11 cellular contexts compared by ENCODE assay signal in the genomic region with DNA sequence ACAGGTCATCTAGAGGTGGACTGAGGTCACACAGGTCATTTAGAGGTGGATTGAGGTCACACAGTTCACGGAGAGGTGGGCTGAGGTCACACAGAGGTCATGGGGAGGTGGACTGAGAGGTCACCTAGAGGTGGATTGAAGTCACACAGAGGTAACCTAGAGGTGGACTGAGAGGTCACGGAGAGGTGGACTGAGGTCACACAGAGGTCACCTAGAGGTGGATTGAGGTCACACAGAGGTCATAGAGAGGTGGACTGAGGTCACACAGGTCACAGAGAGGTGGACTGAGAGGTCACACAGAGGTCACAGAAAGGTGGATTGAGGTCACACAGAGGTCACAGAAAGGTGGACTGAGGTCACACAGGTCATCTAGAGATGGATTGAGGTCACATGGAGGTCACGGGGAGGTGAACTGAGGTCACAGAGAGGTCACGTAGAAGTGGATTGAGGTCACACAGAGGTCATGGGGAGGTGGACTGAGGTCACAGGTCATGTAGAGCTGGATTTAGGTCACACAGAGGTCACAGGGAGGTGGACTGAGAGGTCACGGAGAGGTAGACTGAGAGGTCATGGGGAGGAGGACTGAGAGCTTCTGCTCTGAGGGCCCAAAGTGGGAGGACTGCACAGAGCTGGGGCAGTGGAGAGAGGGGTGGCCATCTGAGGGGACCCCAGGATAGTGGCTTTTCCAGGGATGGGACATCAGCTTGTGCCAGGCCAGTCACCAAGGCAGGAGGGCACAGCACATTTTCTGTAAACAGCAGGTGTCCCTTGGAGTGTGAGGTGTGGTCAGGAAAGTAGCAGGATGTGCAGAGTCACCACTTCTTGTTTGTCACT. TPM values are rescaled to one million over a fixed set of nuclear protein-coding genes. Genes with fewer than 3 reads are reported as not detected.
DNase-seq lines count a peak whose midpoint lies in the region; ATAC-seq, FAIRE-seq and TF ChIP-seq lines count a peak whose summit lies in the region.
"Had no signal": no experiment of that assay in that cellular context is flagged by ENCODE, and none has a peak within 500 bp of the region (broad histone marks: within the 10 kb centered on the region; RNA-seq: fewer than 3 reads in every experiment).

No MANE protein-coding gene starts in this region.

- H2BK5ac ChIP-seq in neuronal stem cell (ENCODE audit: low read length), result no peak overlapping the region

- H3K9me3 ChIP-seq in neuronal stem cell (replicated peaks in 1 of 2; ENCODE audit: control insufficient read depth in 2 of 2, insufficient read depth in 1 of 2, low read depth in 1 of 2, low read length in 2 of 2), result peaks cover 0 to 2% of the 10 kb centered on the region in 2 donors
- H3K9me3 ChIP-seq: gastroesophageal sphincter had no signal

- no peaks in the 10 kb centered on the region for H3K4me1 ChIP-seq in neuronal stem cell (ENCODE audit: control insufficient read depth in 2 of 2, insufficient read depth in 1 of 2, low read depth in 1 of 2, low read length in 2 of 2)
- H3K4me1 ChIP-seq: gastroesophageal sphincter had no signal

- no peak overlapping the region for H3K4ac ChIP-seq in neuronal stem cell (ENCODE audit: low read length)

- peaks cover 57% of the 10 kb centered on the region for H3K36me3 Mint-ChIP-seq in brain

- H2AFZ ChIP-seq in neuronal stem cell (ENCODE audit: low read length), result no peak overlapping the region

- no peak overlapping the region for H2BK15ac ChIP-seq in neuronal stem cell (ENCODE audit: low read length)

- no peak for DNase-seq in GM12891 (ENCODE audit: insufficient read length, low spot score)
- DNase-seq in RPMI8226, result peak; percentile 16
- no peak for DNase-seq in neuronal stem cell (ENCODE audit: low spot score)
- DNase-seq in A172 (ENCODE audit: low spot score), result no peak
- DNase-seq: activated CD4-positive, alpha-beta T cell treated with anti-CD3 and anti-CD28 coated beads, Interleukin-2, amount 50 U/mL, for 4 hours had no signal

- no peaks in the 10 kb centered on the region for H3K27me3 Mint-ChIP-seq in brain
- H3K27me3 Mint-ChIP-seq: activated naive CD4-positive, alpha-beta T cell treated with anti-CD3 and anti-CD28 coated beads, Interleukin-2, amount 50 U/mL, for 24 hours had no signal

- no peak overlapping the region for H2BK120ac ChIP-seq in neuronal stem cell (ENCODE audit: low read depth, low read length)

- no peaks in the 10 kb centered on the region for H3K27me3 ChIP-seq in neuronal stem cell (ENCODE audit: control insufficient read depth in 3 of 3, insufficient read depth in 3 of 3, low read depth in 1 of 3, low read length in 3 of 3)
- H3K27me3 ChIP-seq: gastroesophageal sphincter had no signal

- peak overlapping the region in 3 of 5 experiments; percentile 8 to 42 (median 14) for H3K27ac Mint-ChIP-seq in brain
- H3K27ac Mint-ChIP-seq: activated naive CD4-positive, alpha-beta T cell treated with anti-CD3 and anti-CD28 coated beads, Interleukin-2, amount 50 U/mL, for 24 hours had no signal

- peaks cover 45 to 82% of the 10 kb centered on the region in 2 donors for H3K36me3 ChIP-seq in neuronal stem cell (replicated peaks in 1 of 2; ENCODE audit: control insufficient read depth in 2 of 2, insufficient read depth in 2 of 2, low read length in 2 of 2)

- no peaks in the 10 kb centered on the region for H3K4me1 Mint-ChIP-seq in brain

- WGBS in neuronal stem cell (ENCODE audit: extremely low coverage in 2 of 2, insufficient read length in 2 of 2, insufficient replicate concordance in 1 of 2), 2 donors, result no CpG with 5 or more reads among the region's 5 CpGs

- H3K27ac ChIP-seq in neuronal stem cell (replicated peaks; ENCODE audit: low read length), result no peak overlapping the region
- H3K27ac ChIP-seq: gastroesophageal sphincter had no signal

- no peak overlapping the region for H3K14ac ChIP-seq in neuronal stem cell (ENCODE audit: low read length)

- no peak overlapping the region for H3K4me3 ChIP-seq in neuronal stem cell (ENCODE audit: low read length in 2 of 2)
- H3K4me3 ChIP-seq: gastroesophageal sphincter had no signal

- H3K9ac ChIP-seq in neuronal stem cell (ENCODE audit: low read depth, low read length, poor library complexity), result peak overlapping the region; percentile 32

- no peak overlapping the region for H4K91ac ChIP-seq in neuronal stem cell (ENCODE audit: low read depth, low read length, poor library complexity)

- H3K23ac ChIP-seq in neuronal stem cell (ENCODE audit: low read depth, low read length, poor library complexity), result peak overlapping the region; percentile 0

- peaks cover 7% of the 10 kb centered on the region for H3K79me1 ChIP-seq in neuronal stem cell (ENCODE audit: low read depth, low read length)

- peak; percentile 58 for FAIRE-seq in GM12891 (lab: Jason Lieb, UNC)
- FAIRE-seq: islet of Langerhans had no signal

- H3K9me3 Mint-ChIP-seq in brain, result peaks cover 0 to 11% (median 0%) of the 10 kb centered on the region in 5 experiments
- H3K9me3 Mint-ChIP-seq: activated naive CD4-positive, alpha-beta T cell treated with anti-CD3 and anti-CD28 coated beads, Interleukin-2, amount 50 U/mL, for 24 hours had no signal

- H2BK12ac ChIP-seq in neuronal stem cell (ENCODE audit: low read length), result no peak overlapping the region

- H3K18ac ChIP-seq in neuronal stem cell (ENCODE audit: low read length), result no peak overlapping the region

- no peak overlapping the region for H3K4me3 Mint-ChIP-seq in brain
- H3K4me3 Mint-ChIP-seq: activated naive CD4-positive, alpha-beta T cell treated with anti-CD3 and anti-CD28 coated beads, Interleukin-2, amount 50 U/mL, for 24 hours had no signal

- H2AK5ac ChIP-seq in neuronal stem cell (ENCODE audit: low read depth, low read length), result no peak overlapping the region

- ATAC-seq in GM19397 (IDR thresholded peaks at IDR 0.05; ENCODE audit: unreplicated experiment), result no peak
- ATAC-seq in GM21423 (IDR thresholded peaks at IDR 0.05; ENCODE audit: unreplicated experiment), result no peak
- ATAC-seq: gastroesophageal sphincter had no signal

- no peak for TF ChIP-seq POLR2A in GM12891 (IDR thresholded peaks at IDR 0.05; ENCODE audit: low read depth, low read length)

- no peak overlapping the region for H3K4me2 ChIP-seq in neuronal stem cell (ENCODE audit: insufficient read depth, low read length, poor library complexity, severe bottlenecking)

- no peak overlapping the region for H4K8ac ChIP-seq in neuronal stem cell (ENCODE audit: low read depth, low read length)

- TF ChIP-seq CTCF in brain (conservative IDR thresholded peaks at IDR 0.05), result no peak

TF ChIP-seq in GM12891, 5 proteins besides CTCF, POLR2A, EP300 and RAD21:
- TF ChIP-seq SPI1 (IDR thresholded peaks at IDR 0.05; ENCODE audit: low read depth, low read length) (no peak), TAF1 (IDR thresholded peaks at IDR 0.05; ENCODE audit: low read depth, low read length) (no peak), POU2F2 (IDR thresholded peaks at IDR 0.05; ENCODE audit: low read depth, low read length) (no peak), PAX5 (IDR thresholded peaks at IDR 0.05; ENCODE audit: insufficient read depth, low read length, severe bottlenecking) (no peak), POLR2AphosphoS5 (IDR thresholded peaks at IDR 0.05; ENCODE audit: low read depth, low read length) (no peak)
TF ChIP-seq in GM12891: peak in this region for 0.

RNA-seq across cellular contexts. Expression of a gene that starts 26.4 kb away (rescaled TPM):
- polyA plus RNA-seq in GM12891 (2012; ENCODE audit: low read depth, missing spikeins), result 43.7 TPM
- polyA plus RNA-seq in brain (ENCODE audit: insufficient read depth, low read depth, low replicate concordance), result 162 TPM
- polyA plus RNA-seq in neuronal stem cell (2013, experiment 1 of 2), result 134 TPM
- polyA plus RNA-seq in neuronal stem cell (2013, experiment 2 of 2), result 135 TPM
- 120 and 149 TPM in 2 replicates for total RNA-seq in A172 (2014; rRNA removed; shearing (Covaris generic))

RNA-seq across cellular contexts. Expression of a gene that starts 39.6 kb away (rescaled TPM):
- polyA plus RNA-seq in GM12891 (2012; ENCODE audit: low read depth, missing spikeins), result 3.7 TPM
- polyA plus RNA-seq in brain (ENCODE audit: insufficient read depth, low read depth, low replicate concordance), result 12.8 TPM
- 11.9 TPM for polyA plus RNA-seq in neuronal stem cell (2013, experiment 1 of 2)
- 12.3 TPM for polyA plus RNA-seq in neuronal stem cell (2013, experiment 2 of 2)
- total RNA-seq in A172 (2014; rRNA removed; shearing (Covaris generic)), result 7.0 and 8.1 TPM in 2 replicates

RNA-seq across cellular contexts. Expression of a gene that starts 39.9 kb away (rescaled TPM):
- 3.2 TPM for polyA plus RNA-seq in GM12891 (2012; ENCODE audit: low read depth, missing spikeins)
- polyA plus RNA-seq in brain (ENCODE audit: insufficient read depth, low read depth, low replicate concordance), result 33.8 TPM
- 29.1 TPM for polyA plus RNA-seq in neuronal stem cell (2013, experiment 1 of 2)
- polyA plus RNA-seq in neuronal stem cell (2013, experiment 2 of 2), result 29.5 TPM
- total RNA-seq in A172 (2014; rRNA removed; shearing (Covaris generic)), result 9.7 and 15.6 TPM in 2 replicates

RNA-seq across cellular contexts. Expression of a gene that starts 54.3 kb away (rescaled TPM):
- 70.3 TPM for polyA plus RNA-seq in GM12891 (2012; ENCODE audit: low read depth, missing spikeins)
- polyA plus RNA-seq in brain (ENCODE audit: insufficient read depth, low read depth, low replicate concordance), result 83.0 TPM
- 35.9 TPM for polyA plus RNA-seq in neuronal stem cell (2013, experiment 1 of 2)
- polyA plus RNA-seq in neuronal stem cell (2013, experiment 2 of 2), result 36.6 TPM
- 26.0 and 39.3 TPM in 2 replicates for total RNA-seq in A172 (2014; rRNA removed; shearing (Covaris generic))
